In genomic region chr12:89016970-89017778, GRCh38 we compare ENCODE assay signal across 9 cellular contexts.
DNase-seq lines count a peak whose midpoint lies in the region; ATAC-seq and TF ChIP-seq lines count a peak whose summit lies in the region.
"Had no signal": no experiment of that assay in that cellular context is flagged by ENCODE, and none has a peak within 500 bp of the region (broad histone marks: within the 10 kb centered on the region; RNA-seq: fewer than 3 reads in every experiment).

No MANE protein-coding gene starts in this region.

- H3K9me3 ChIP-seq in SK-N-MC (ENCODE audit: low read depth, low read length), result no peaks in the 10 kb centered on the region
- H3K9me3 ChIP-seq in right lobe of liver, result no peaks in the 10 kb centered on the region
- no peaks in the 10 kb centered on the region for H3K9me3 ChIP-seq in thoracic aorta

- no peaks in the 10 kb centered on the region for H3K27me3 ChIP-seq in right lobe of liver
- no peaks in the 10 kb centered on the region for H3K27me3 ChIP-seq in thoracic aorta (replicated peaks; ENCODE audit: insufficient read depth)

- H3K27ac ChIP-seq in SK-N-MC, result no peak overlapping the region
- no peak overlapping the region for H3K27ac ChIP-seq in right lobe of liver
- H3K27ac ChIP-seq in thoracic aorta, result no peak overlapping the region

- peak overlapping the region; percentile 60 for H3K4me3 ChIP-seq in SK-N-MC
- H3K4me3 ChIP-seq in right lobe of liver, result no peak overlapping the region
- peak overlapping the region; percentile 23 for H3K4me3 ChIP-seq in thoracic aorta

- TF ChIP-seq CTCF in right lobe of liver (IDR thresholded peaks at IDR 0.05) (peak; percentile 68 to 78 (median 76)), thoracic aorta (IDR thresholded peaks at IDR 0.05) (peak; percentile 61)

- ATAC-seq in GM21529 (IDR thresholded peaks at IDR 0.05; ENCODE audit: unreplicated experiment), result peak; percentile 59
- peak; percentile 70 to 78 (median 74) for ATAC-seq in right lobe of liver
- no peak for ATAC-seq in thoracic aorta (ENCODE audit: insufficient number of reproducible peaks, low FRiP score, low read depth)
- no peak for ATAC-seq in activated CD4-positive, CD25-positive, alpha-beta regulatory T cell treated with anti-CD3 and anti-CD28 coated beads, Interleukin-2, amount 50 U/mL, for 24 hours
- ATAC-seq: activated naive CD4-positive, alpha-beta T cell treated with anti-CD3 and anti-CD28 coated beads, Interleukin-2, amount 50 U/mL, for 72 hours had no signal

- H3K36me3 ChIP-seq in SK-N-MC (ENCODE audit: insufficient read depth, low read length), result no peaks in the 10 kb centered on the region
- no peaks in the 10 kb centered on the region for H3K36me3 ChIP-seq in right lobe of liver
- H3K36me3 ChIP-seq in thoracic aorta, result no peaks in the 10 kb centered on the region

- H3K4me1 ChIP-seq in right lobe of liver (no peaks in the 10 kb centered on the region), thoracic aorta (ENCODE audit: control insufficient read depth in 1 of 2, low read depth in 2 of 2) (no peaks in the 10 kb centered on the region)

- WGBS in right lobe of liver (ENCODE audit: insufficient coverage, low coverage, low lambda C conversion rate, missing lambda C conversion rate), result 12% methylated on average over 21 of the region's 21 CpGs

- no peak overlapping the region for H3K9ac ChIP-seq in SK-N-MC (ENCODE audit: insufficient read length)

- intact Hi-C loops in right lobe of liver (cut with DNase I), result no loop called here

- DNase-seq in DMS53 treated with DMSO at 0.1 percent for 48 hours (lab: John Stamatoyannopoulos, UW; ENCODE audit: unreplicated experiment) (peak; percentile 84), NCI-H1105 treated with DMSO at 0.1 percent for 48 hours (lab: John Stamatoyannopoulos, UW) (peak; percentile 66), SK-N-MC (ENCODE audit: low read depth, low spot score) (no peak), dermis blood vessel endothelial cell (peak; percentile 89), right lobe of liver (peak in 2 of 3 donors; percentile 23 to 39), thoracic aorta (ENCODE audit: low spot score) (no peak)

- TF ChIP-seq POLR2A in right lobe of liver (IDR thresholded peaks at IDR 0.05), result no peak

Comparison
In these comparisons a context has a peak if more than half of its experiments do, and no peak if none do; other contexts are left out.
1. DNase-seq: peak in DMS53 treated with DMSO at 0.1 percent for 48 hours (single experiment), NCI-H1105 treated with DMSO at 0.1 percent for 48 hours (single experiment), dermis blood vessel endothelial cell (single experiment) and right lobe of liver (2 of 3); none in SK-N-MC (single experiment) and thoracic aorta (single experiment).
2. ATAC-seq: peak in GM21529 (single experiment) and right lobe of liver (4 of 4); none in thoracic aorta (single experiment) and activated CD4-positive, CD25-positive, alpha-beta regulatory T cell treated with anti-CD3 and anti-CD28 coated beads, Interleukin-2, amount 50 U/mL, for 24 hours (0 of 2).
3. H3K4me3 ChIP-seq: peak in SK-N-MC (single experiment) and thoracic aorta (single experiment); none in right lobe of liver (0 of 3).